1 cellular context compared by ENCODE assay signal in the genomic region with DNA sequence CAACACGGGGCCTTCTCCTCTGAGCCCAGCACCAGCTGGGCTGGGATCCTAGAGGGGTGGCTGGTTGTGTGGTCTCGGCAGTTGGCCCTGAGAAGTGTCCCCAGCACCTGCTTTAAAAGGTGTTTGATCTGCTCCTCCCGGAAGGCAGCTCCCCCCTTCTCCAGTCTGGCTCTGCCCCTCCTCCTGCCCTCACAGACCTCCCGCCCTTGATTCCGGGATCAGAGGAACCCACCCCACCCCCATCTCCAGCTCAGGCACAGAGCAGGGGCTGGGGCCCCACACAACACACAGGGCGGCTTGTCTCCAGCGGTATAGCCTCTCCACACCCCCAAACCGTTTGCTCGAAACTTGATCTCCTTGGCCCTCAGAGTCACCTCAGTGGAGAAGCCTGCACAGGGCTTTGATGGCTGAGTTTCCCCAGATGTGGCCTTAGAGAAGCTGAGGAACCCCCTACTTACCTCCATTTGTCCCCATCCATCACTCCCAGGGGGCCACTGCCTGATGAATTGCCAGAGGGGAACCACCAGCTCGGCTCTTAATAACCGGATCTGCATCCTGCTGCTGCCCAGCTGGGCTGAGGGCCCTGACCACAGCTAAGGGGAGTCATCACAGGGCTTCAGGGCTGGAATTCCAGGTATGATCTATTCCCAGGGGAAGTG.
TF ChIP-seq lines count a peak whose summit lies in the region.

No MANE protein-coding gene starts in this region.

TF ChIP-seq in HepG2, 621 proteins besides CTCF, POLR2A, EP300 and RAD21 (continues in another document):
- TF ChIP-seq SIX1 (CRISPR knock-in tag; IDR thresholded peaks at IDR 0.05; ENCODE audit: borderline replicate concordance) (0 out of 2 replicates have a peak, but pooled peaks have one; percentile 19), CAMTA2 (CRISPR knock-in tag; IDR thresholded peaks at IDR 0.05; ENCODE audit: borderline replicate concordance) (no peak), TBX2 (CRISPR knock-in tag; IDR thresholded peaks at IDR 0.05; ENCODE audit: borderline replicate concordance) (peak; percentile 31; the same call in 1 of the 2 replicates), IRF2 (CRISPR knock-in tag; IDR thresholded peaks at IDR 0.05) (no peak), ZNF816 (CRISPR knock-in tag; IDR thresholded peaks at IDR 0.05; ENCODE audit: borderline replicate concordance) (no peak), ZBTB7B (CRISPR knock-in tag; IDR thresholded peaks at IDR 0.05) (no peak), SALL2 (CRISPR knock-in tag; IDR thresholded peaks at IDR 0.05) (no peak), ZNF280B (CRISPR knock-in tag; IDR thresholded peaks at IDR 0.05; ENCODE audit: borderline replicate concordance) (no peak), CEBPB (IDR thresholded peaks at IDR 0.05; ENCODE audit: borderline replicate concordance, low read depth, low read length) (no peak), MLX (CRISPR knock-in tag; IDR thresholded peaks at IDR 0.05) (no peak), NFIB (CRISPR knock-in tag; IDR thresholded peaks at IDR 0.05; ENCODE audit: borderline replicate concordance) (no peak), ZNF768 (CRISPR knock-in tag; IDR thresholded peaks at IDR 0.05) (peak; percentile 89), SAP130 (CRISPR knock-in tag; IDR thresholded peaks at IDR 0.05; ENCODE audit: low read depth) (no peak), DZIP1 (CRISPR knock-in tag; IDR thresholded peaks at IDR 0.05) (no peak), ZNF180 (CRISPR knock-in tag; IDR thresholded peaks at IDR 0.05; ENCODE audit: borderline replicate concordance, low read depth) (no peak), ELF3 (CRISPR knock-in tag; IDR thresholded peaks at IDR 0.05) (no peak), TAF1 (CRISPR knock-in tag; IDR thresholded peaks at IDR 0.05) (no peak), NCOA5 (CRISPR knock-in tag; IDR thresholded peaks at IDR 0.05) (no peak), NR2F6 (IDR thresholded peaks at IDR 0.05) (no peak), NR2F6 (CRISPR knock-in tag; IDR thresholded peaks at IDR 0.05) (0 out of 2 replicates have a peak, but pooled peaks have one; percentile 31), ZNF263 (CRISPR knock-in tag; IDR thresholded peaks at IDR 0.05) (no peak), TCF7 (IDR thresholded peaks at IDR 0.05; ENCODE audit: low read depth) (peak; percentile 19; the same call in 1 of the 2 replicates), ARNT2 (CRISPR knock-in tag; IDR thresholded peaks at IDR 0.05; ENCODE audit: low read depth) (no peak), SRSF1 (optimal IDR thresholded peaks at IDR 0.05; ENCODE audit: low read depth, low read length) (no peak), SIX4 (CRISPR knock-in tag; IDR thresholded peaks at IDR 0.05) (0 out of 2 replicates have a peak, but pooled peaks have one; percentile 33), RXRB (CRISPR knock-in tag; IDR thresholded peaks at IDR 0.05; ENCODE audit: borderline replicate concordance) (no peak), MIXL1 (CRISPR knock-in tag; IDR thresholded peaks at IDR 0.05) (no peak), GTF2F1 (IDR thresholded peaks at IDR 0.05; ENCODE audit: low read length) (no peak), ZC3H4 (CRISPR knock-in tag; IDR thresholded peaks at IDR 0.05; ENCODE audit: borderline replicate concordance) (no peak), PAX8 (CRISPR knock-in tag; IDR thresholded peaks at IDR 0.05; ENCODE audit: borderline replicate concordance) (no peak)
- TF ChIP-seq, protein P1, sequence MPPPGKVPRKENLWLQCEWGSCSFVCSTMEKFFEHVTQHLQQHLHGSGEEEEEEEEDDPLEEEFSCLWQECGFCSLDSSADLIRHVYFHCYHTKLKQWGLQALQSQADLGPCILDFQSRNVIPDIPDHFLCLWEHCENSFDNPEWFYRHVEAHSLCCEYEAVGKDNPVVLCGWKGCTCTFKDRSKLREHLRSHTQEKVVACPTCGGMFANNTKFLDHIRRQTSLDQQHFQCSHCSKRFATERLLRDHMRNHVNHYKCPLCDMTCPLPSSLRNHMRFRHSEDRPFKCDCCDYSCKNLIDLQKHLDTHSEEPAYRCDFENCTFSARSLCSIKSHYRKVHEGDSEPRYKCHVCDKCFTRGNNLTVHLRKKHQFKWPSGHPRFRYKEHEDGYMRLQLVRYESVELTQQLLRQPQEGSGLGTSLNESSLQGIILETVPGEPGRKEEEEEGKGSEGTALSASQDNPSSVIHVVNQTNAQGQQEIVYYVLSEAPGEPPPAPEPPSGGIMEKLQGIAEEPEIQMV (CRISPR knock-in tag; IDR thresholded peaks at IDR 0.05; ENCODE audit: low read depth), result no peak
- TF ChIP-seq, protein P2, sequence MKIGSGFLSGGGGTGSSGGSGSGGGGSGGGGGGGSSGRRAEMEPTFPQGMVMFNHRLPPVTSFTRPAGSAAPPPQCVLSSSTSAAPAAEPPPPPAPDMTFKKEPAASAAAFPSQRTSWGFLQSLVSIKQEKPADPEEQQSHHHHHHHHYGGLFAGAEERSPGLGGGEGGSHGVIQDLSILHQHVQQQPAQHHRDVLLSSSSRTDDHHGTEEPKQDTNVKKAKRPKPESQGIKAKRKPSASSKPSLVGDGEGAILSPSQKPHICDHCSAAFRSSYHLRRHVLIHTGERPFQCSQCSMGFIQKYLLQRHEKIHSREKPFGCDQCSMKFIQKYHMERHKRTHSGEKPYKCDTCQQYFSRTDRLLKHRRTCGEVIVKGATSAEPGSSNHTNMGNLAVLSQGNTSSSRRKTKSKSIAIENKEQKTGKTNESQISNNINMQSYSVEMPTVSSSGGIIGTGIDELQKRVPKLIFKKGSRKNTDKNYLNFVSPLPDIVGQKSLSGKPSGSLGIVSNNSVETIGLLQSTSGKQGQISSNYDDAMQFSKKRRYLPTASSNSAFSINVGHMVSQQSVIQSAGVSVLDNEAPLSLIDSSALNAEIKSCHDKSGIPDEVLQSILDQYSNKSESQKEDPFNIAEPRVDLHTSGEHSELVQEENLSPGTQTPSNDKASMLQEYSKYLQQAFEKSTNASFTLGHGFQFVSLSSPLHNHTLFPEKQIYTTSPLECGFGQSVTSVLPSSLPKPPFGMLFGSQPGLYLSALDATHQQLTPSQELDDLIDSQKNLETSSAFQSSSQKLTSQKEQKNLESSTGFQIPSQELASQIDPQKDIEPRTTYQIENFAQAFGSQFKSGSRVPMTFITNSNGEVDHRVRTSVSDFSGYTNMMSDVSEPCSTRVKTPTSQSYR (CRISPR knock-in tag; IDR thresholded peaks at IDR 0.05; ENCODE audit: borderline replicate concordance), result peak; percentile 80
- TF ChIP-seq, protein P3, sequence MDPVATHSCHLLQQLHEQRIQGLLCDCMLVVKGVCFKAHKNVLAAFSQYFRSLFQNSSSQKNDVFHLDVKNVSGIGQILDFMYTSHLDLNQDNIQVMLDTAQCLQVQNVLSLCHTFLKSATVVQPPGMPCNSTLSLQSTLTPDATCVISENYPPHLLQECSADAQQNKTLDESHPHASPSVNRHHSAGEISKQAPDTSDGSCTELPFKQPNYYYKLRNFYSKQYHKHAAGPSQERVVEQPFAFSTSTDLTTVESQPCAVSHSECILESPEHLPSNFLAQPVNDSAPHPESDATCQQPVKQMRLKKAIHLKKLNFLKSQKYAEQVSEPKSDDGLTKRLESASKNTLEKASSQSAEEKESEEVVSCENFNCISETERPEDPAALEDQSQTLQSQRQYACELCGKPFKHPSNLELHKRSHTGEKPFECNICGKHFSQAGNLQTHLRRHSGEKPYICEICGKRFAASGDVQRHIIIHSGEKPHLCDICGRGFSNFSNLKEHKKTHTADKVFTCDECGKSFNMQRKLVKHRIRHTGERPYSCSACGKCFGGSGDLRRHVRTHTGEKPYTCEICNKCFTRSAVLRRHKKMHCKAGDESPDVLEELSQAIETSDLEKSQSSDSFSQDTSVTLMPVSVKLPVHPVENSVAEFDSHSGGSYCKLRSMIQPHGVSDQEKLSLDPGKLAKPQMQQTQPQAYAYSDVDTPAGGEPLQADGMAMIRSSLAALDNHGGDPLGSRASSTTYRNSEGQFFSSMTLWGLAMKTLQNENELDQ (CRISPR knock-in tag; IDR thresholded peaks at IDR 0.05; ENCODE audit: borderline replicate concordance), result no peak
- TF ChIP-seq, protein P4, sequence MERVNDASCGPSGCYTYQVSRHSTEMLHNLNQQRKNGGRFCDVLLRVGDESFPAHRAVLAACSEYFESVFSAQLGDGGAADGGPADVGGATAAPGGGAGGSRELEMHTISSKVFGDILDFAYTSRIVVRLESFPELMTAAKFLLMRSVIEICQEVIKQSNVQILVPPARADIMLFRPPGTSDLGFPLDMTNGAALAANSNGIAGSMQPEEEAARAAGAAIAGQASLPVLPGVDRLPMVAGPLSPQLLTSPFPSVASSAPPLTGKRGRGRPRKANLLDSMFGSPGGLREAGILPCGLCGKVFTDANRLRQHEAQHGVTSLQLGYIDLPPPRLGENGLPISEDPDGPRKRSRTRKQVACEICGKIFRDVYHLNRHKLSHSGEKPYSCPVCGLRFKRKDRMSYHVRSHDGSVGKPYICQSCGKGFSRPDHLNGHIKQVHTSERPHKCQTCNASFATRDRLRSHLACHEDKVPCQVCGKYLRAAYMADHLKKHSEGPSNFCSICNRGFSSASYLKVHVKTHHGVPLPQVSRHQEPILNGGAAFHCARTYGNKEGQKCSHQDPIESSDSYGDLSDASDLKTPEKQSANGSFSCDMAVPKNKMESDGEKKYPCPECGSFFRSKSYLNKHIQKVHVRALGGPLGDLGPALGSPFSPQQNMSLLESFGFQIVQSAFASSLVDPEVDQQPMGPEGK (CRISPR knock-in tag; IDR thresholded peaks at IDR 0.05), result peak; percentile 58
- TF ChIP-seq, protein P5, sequence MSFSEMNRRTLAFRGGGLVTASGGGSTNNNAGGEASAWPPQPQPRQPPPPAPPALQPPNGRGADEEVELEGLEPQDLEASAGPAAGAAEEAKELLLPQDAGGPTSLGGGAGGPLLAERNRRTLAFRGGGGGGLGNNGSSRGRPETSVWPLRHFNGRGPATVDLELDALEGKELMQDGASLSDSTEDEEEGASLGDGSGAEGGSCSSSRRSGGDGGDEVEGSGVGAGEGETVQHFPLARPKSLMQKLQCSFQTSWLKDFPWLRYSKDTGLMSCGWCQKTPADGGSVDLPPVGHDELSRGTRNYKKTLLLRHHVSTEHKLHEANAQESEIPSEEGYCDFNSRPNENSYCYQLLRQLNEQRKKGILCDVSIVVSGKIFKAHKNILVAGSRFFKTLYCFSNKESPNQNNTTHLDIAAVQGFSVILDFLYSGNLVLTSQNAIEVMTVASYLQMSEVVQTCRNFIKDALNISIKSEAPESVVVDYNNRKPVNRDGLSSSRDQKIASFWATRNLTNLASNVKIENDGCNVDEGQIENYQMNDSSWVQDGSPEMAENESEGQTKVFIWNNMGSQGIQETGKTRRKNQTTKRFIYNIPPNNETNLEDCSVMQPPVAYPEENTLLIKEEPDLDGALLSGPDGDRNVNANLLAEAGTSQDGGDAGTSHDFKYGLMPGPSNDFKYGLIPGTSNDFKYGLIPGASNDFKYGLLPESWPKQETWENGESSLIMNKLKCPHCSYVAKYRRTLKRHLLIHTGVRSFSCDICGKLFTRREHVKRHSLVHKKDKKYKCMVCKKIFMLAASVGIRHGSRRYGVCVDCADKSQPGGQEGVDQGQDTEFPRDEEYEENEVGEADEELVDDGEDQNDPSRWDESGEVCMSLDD (CRISPR knock-in tag; IDR thresholded peaks at IDR 0.05; ENCODE audit: borderline replicate concordance), result no peak
- TF ChIP-seq, protein P6, sequence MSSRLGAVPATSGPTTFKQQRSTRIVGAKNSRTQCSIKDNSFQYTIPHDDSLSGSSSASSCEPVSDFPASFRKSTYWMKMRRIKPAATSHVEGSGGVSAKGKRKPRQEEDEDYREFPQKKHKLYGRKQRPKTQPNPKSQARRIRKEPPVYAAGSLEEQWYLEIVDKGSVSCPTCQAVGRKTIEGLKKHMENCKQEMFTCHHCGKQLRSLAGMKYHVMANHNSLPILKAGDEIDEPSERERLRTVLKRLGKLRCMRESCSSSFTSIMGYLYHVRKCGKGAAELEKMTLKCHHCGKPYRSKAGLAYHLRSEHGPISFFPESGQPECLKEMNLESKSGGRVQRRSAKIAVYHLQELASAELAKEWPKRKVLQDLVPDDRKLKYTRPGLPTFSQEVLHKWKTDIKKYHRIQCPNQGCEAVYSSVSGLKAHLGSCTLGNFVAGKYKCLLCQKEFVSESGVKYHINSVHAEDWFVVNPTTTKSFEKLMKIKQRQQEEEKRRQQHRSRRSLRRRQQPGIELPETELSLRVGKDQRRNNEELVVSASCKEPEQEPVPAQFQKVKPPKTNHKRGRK (CRISPR knock-in tag; IDR thresholded peaks at IDR 0.05), result no peak
